In the genomic region with DNA sequence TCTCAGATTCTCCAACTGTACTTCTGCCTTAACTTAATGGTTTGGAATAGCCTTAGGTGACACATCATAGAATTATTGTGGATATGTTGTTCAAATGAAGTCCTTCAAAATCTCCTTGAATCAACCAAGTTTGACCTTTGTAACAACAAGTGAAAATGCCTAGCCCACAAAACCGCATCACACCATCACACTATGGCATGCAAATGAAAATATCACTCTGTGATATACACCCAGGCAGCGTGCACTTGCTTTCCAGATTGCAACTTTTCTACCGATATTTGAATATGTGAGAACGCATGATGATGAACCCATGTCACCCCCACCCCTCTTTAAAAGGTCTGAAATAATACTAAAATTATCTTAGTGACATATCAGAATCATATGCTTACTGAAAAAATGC, we compare ENCODE assay signal across 31 cellular contexts.
"Had no signal": no experiment of that assay in that cellular context is flagged by ENCODE, and none has a peak within 500 bp of the region (broad histone marks: within the 10 kb centered on the region; RNA-seq: fewer than 3 reads in every experiment).

No MANE protein-coding gene starts in this region.

- H3K4me2 ChIP-seq: PC-9, SK-N-SH had no signal

- H3K4me3 ChIP-seq: MG63, PC-9, SJSA1 had no signal

- H3K27ac ChIP-seq: PC-9, RWPE1, SJSA1 had no signal

- DNase-seq: Kasumi-1, KG1, MG63, NCI-H1048, NCI-H1105, NCI-H1417 treated with DMSO at 0.1 percent for 48 hours, NCI-H146, NCI-H1694, NCI-H187, NCI-H1930, NCI-H2029 treated with DMSO at 0.1 percent for 48 hours, NCI-H2081 treated with DMSO at 0.1 percent for 48 hours, NCI-H2107, NCI-H2171, NCI-H226, NCI-H446 treated with DMSO at 0.1 percent for 48 hours, NCI-H510A, NCI-H524, NCI-H526, NCI-H69, NCI-H748 treated with DMSO at 0.1 percent for 48 hours, NCI-H82, PC-9, SHP77, SK-N-SH, SW 1271 had no signal

- H3K36me3 ChIP-seq: MG63, SJSA1 had no signal

- H2AFZ ChIP-seq: PC-9 had no signal

- H3K9me3 ChIP-seq: MG63, SJSA1, SK-N-SH had no signal

- ATAC-seq: Panc1, Right ventricle myocardium inferior had no signal

- H3K27me3 ChIP-seq: MG63, SJSA1 had no signal

- H3K9ac ChIP-seq: SK-N-SH had no signal

- FAIRE-seq: RCC 7860 had no signal

- H3K4me1 ChIP-seq: SJSA1 had no signal
